ENCODE assay signal across 1 cellular context in the genomic region with DNA sequence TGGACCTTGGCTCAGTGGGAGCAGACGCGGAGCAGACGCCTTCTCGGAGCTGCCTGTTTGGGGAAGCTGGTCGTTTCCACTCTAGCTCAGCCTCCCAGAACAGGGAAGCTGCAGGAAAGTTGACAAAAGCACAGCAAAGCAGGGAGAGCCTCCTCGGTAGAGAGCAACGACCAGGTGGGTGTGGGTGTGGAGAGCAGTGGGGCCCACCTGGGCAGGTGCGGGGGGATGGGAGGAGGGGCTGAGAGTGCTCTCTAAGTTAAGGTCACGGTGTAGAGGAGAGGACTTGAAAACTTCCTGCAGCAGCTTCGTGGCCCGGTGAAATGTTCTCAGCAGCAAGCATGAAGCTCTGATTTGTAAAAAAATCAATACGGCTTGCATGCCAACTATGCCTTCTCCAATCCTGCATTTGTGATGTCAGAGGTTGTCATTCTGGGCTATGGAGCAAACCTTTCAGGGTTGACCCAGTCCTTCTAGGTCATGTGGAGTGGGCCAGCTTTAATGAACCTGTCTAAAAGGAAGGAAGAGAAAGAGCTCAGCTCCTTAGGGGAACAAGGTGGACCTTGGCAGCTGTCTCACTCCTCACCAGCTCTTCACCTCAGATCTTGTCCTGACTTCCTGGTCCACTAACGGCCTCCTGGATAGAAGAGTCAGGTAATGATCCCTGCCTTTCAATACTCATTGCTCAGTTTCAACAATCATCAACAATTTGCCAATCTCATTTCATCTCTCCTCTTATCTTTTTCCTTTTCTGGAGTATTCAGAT.
TF ChIP-seq lines count a peak whose summit lies in the region.

No MANE protein-coding gene starts in this region.

TF ChIP-seq in SK-N-SH, 30 proteins besides CTCF, POLR2A, EP300 and RAD21 (continued from another document):
- TF ChIP-seq, protein P1, sequence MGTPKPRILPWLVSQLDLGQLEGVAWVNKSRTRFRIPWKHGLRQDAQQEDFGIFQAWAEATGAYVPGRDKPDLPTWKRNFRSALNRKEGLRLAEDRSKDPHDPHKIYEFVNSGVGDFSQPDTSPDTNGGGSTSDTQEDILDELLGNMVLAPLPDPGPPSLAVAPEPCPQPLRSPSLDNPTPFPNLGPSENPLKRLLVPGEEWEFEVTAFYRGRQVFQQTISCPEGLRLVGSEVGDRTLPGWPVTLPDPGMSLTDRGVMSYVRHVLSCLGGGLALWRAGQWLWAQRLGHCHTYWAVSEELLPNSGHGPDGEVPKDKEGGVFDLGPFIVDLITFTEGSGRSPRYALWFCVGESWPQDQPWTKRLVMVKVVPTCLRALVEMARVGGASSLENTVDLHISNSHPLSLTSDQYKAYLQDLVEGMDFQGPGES (IDR thresholded peaks at IDR 0.05; ENCODE audit: low read depth, low read length) = no peak
- TF ChIP-seq JUND (IDR thresholded peaks at IDR 0.05) (no peak), SIN3A (IDR thresholded peaks at IDR 0.05; ENCODE audit: borderline replicate concordance, low read depth, low read length) (no peak), MXI1 (IDR thresholded peaks at IDR 0.05; ENCODE audit: low read depth, low read length) (no peak)
- TF ChIP-seq, protein P2, sequence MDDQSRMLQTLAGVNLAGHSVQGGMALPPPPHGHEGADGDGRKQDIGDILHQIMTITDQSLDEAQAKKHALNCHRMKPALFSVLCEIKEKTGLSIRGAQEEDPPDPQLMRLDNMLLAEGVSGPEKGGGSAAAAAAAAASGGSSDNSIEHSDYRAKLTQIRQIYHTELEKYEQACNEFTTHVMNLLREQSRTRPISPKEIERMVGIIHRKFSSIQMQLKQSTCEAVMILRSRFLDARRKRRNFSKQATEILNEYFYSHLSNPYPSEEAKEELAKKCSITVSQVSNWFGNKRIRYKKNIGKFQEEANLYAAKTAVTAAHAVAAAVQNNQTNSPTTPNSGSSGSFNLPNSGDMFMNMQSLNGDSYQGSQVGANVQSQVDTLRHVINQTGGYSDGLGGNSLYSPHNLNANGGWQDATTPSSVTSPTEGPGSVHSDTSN (IDR thresholded peaks at IDR 0.05) = no peak
- TF ChIP-seq, protein P3, sequence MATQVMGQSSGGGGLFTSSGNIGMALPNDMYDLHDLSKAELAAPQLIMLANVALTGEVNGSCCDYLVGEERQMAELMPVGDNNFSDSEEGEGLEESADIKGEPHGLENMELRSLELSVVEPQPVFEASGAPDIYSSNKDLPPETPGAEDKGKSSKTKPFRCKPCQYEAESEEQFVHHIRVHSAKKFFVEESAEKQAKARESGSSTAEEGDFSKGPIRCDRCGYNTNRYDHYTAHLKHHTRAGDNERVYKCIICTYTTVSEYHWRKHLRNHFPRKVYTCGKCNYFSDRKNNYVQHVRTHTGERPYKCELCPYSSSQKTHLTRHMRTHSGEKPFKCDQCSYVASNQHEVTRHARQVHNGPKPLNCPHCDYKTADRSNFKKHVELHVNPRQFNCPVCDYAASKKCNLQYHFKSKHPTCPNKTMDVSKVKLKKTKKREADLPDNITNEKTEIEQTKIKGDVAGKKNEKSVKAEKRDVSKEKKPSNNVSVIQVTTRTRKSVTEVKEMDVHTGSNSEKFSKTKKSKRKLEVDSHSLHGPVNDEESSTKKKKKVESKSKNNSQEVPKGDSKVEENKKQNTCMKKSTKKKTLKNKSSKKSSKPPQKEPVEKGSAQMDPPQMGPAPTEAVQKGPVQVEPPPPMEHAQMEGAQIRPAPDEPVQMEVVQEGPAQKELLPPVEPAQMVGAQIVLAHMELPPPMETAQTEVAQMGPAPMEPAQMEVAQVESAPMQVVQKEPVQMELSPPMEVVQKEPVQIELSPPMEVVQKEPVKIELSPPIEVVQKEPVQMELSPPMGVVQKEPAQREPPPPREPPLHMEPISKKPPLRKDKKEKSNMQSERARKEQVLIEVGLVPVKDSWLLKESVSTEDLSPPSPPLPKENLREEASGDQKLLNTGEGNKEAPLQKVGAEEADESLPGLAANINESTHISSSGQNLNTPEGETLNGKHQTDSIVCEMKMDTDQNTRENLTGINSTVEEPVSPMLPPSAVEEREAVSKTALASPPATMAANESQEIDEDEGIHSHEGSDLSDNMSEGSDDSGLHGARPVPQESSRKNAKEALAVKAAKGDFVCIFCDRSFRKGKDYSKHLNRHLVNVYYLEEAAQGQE (IDR thresholded peaks at IDR 0.05; ENCODE audit: low read depth, low read length) = no peak
